Comparison of ENCODE assay signal across 8 cellular contexts in the genomic region with DNA sequence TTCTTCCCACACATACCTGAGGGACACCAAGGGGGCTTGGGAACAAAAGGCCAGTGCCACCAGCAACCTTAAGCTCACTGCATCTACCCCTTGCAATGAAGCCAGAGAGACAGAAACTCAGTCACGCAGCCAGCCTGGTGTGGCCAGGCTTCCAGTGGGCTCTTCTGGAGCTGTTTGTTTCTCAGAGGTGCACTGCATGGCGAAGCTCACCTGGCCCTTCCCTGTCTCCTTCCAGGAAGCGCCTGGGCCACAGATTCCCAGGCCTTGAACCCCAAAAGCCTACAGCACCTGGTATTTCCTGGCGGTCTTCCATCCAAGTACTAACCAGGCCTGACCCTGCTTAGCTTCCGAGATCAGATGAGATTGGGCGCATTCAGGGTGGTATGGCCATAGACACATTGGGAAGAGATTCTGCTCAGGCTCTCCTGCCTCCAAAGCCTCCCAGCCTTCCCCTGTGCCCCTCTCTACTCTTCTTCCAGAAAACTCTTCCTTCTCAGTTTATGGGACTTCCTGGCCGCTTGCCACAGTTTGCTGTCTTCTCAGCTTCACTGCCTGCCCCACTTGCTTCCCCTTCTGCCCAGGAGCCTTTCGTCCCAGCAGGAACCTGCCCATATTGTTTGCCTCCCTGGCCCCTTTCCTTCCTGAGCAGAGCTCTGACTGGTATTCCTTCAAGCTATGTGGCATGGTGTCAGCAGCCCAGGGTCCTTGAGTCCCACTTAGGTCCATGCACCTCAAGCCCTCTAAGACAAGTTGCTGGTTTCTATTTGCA. TPM values are rescaled to one million over a fixed set of nuclear protein-coding genes. Genes with fewer than 3 reads are reported as not detected.
DNase-seq lines count a peak whose midpoint lies in the region; ATAC-seq and TF ChIP-seq lines count a peak whose summit lies in the region.

No MANE protein-coding gene starts in this region.

- ATAC-seq in natural killer cell treated with Interleukin-12 subunit alpha and Interleukin-12 subunit beta and Interleukin-15 and Interleukin-18, amount 100 ng/mL, for 72 hours, result no peak
- ATAC-seq in HG03135 (IDR thresholded peaks at IDR 0.05; ENCODE audit: unreplicated experiment), result no peak
- no peak for ATAC-seq in GM18519 (IDR thresholded peaks at IDR 0.05; ENCODE audit: low FRiP score, unreplicated experiment)

- peak overlapping the region; percentile 86 to 98 (median 96) for H3K4me2 ChIP-seq in BLaER1 treated with 17β-estradiol and CSF1 and Interleukin-3, amounts not matched to agents 10 nM and 100 nM
- H3K4me2 ChIP-seq in Karpas-422 (ENCODE audit: low read depth, low read length, poor library complexity, severe bottlenecking), result peak overlapping the region; percentile 82

- H3K4me3 ChIP-seq in BLaER1 treated with 17β-estradiol and CSF1 and Interleukin-3, amounts not matched to agents 10 nM and 100 nM, result peak overlapping the region; percentile 68 to 86 (median 78)
- peak overlapping the region; percentile 86 for H3K4me3 ChIP-seq in Karpas-422 (ENCODE audit: low read length)

- DNase-seq in Karpas-422 (no peak), chondrocyte (ENCODE audit: low spot score) (no peak), SK-N-DZ (ENCODE audit: low spot score) (no peak), foreskin melanocyte (no peak)
- no peak for DNase-seq in natural killer cell treated with Interleukin-12 subunit alpha and Interleukin-12 subunit beta and Interleukin-15 and Interleukin-18, amount 100 ng/mL, for 72 hours (ENCODE audit: low spot score)

- peak overlapping the region; percentile 78 to 87 (median 85); a peak in 21 of 22 replicates for H3K9ac ChIP-seq in BLaER1 treated with 17β-estradiol and CSF1 and Interleukin-3, amounts not matched to agents 10 nM and 100 nM
- peak overlapping the region; percentile 85 for H3K9ac ChIP-seq in Karpas-422 (ENCODE audit: low read length)

- no peaks in the 10 kb centered on the region for H3K9me3 Mint-ChIP-seq in chondrocyte (ENCODE audit: low read depth)
- no peaks in the 10 kb centered on the region for H3K9me3 Mint-ChIP-seq in natural killer cell treated with Interleukin-12 subunit alpha and Interleukin-12 subunit beta and Interleukin-15 and Interleukin-18, amount 100 ng/mL, for 72 hours

- peaks cover 8 to 39% (median 21%) of the 10 kb centered on the region in 11 experiments; a peak in 17 of 22 replicates for H3K36me3 ChIP-seq in BLaER1 treated with 17β-estradiol and CSF1 and Interleukin-3, amounts not matched to agents 10 nM and 100 nM
- no peaks in the 10 kb centered on the region for H3K36me3 ChIP-seq in Karpas-422 (ENCODE audit: insufficient read depth, low read length)

- no peaks in the 10 kb centered on the region for H3K27me3 Mint-ChIP-seq in chondrocyte (ENCODE audit: low read depth)
- no peaks in the 10 kb centered on the region for H3K27me3 Mint-ChIP-seq in natural killer cell treated with Interleukin-12 subunit alpha and Interleukin-12 subunit beta and Interleukin-15 and Interleukin-18, amount 100 ng/mL, for 72 hours

- H2AFZ ChIP-seq in Karpas-422 (ENCODE audit: low read length), result no peak overlapping the region

- peaks cover 15% of the 10 kb centered on the region for H3K79me2 ChIP-seq in Karpas-422 (ENCODE audit: low read length)

- H3K4me3 Mint-ChIP-seq in chondrocyte (ENCODE audit: unreplicated experiment), result no peak overlapping the region
- peak overlapping the region; percentile 99 for H3K4me3 Mint-ChIP-seq in natural killer cell treated with Interleukin-12 subunit alpha and Interleukin-12 subunit beta and Interleukin-15 and Interleukin-18, amount 100 ng/mL, for 72 hours

- peaks cover 7 to 50% (median 33%) of the 10 kb centered on the region in 11 experiments; a peak in 17 of 22 replicates for H4K20me1 ChIP-seq in BLaER1 treated with 17β-estradiol and CSF1 and Interleukin-3, amounts not matched to agents 10 nM and 100 nM
- 0 out of 2 replicates have a peak, but pooled peaks cover 6% of the 10 kb centered on the region for H4K20me1 ChIP-seq in Karpas-422 (ENCODE audit: insufficient read depth, low read depth, low read length)

- H3K4me1 ChIP-seq in BLaER1 treated with 17β-estradiol and CSF1 and Interleukin-3, amounts not matched to agents 10 nM and 100 nM, result peaks cover 73 to 94% (median 84%) of the 10 kb centered on the region in 10 experiments
- peaks cover 36% of the 10 kb centered on the region for H3K4me1 ChIP-seq in Karpas-422 (ENCODE audit: low read length)

- peaks cover 7% of the 10 kb centered on the region for H3K36me3 Mint-ChIP-seq in chondrocyte (ENCODE audit: low read depth)
- H3K36me3 Mint-ChIP-seq in natural killer cell treated with Interleukin-12 subunit alpha and Interleukin-12 subunit beta and Interleukin-15 and Interleukin-18, amount 100 ng/mL, for 72 hours, result no peaks in the 10 kb centered on the region

- H3K27ac Mint-ChIP-seq in chondrocyte (ENCODE audit: unreplicated experiment), result peak overlapping the region; percentile 97
- peak overlapping the region; percentile 86 to 96 for H3K27ac Mint-ChIP-seq in natural killer cell treated with Interleukin-12 subunit alpha and Interleukin-12 subunit beta and Interleukin-15 and Interleukin-18, amount 100 ng/mL, for 72 hours

- peaks cover 0 to 6% (median 0%) of the 10 kb centered on the region in 11 experiments; a peak in 1 of 22 replicates for H3K9me3 ChIP-seq in BLaER1 treated with 17β-estradiol and CSF1 and Interleukin-3, amounts not matched to agents 10 nM and 100 nM (replicated peaks in 1 of 11)
- no peaks in the 10 kb centered on the region for H3K9me3 ChIP-seq in Karpas-422 (ENCODE audit: low read length)

- peaks cover 31% of the 10 kb centered on the region for H3K4me1 Mint-ChIP-seq in chondrocyte (ENCODE audit: low read depth)
- peaks cover 64 to 72% of the 10 kb centered on the region in 2 donors for H3K4me1 Mint-ChIP-seq in natural killer cell treated with Interleukin-12 subunit alpha and Interleukin-12 subunit beta and Interleukin-15 and Interleukin-18, amount 100 ng/mL, for 72 hours (ENCODE audit: low read depth in 2 of 2)

- no peak for TF ChIP-seq CTCF in chondrocyte (IDR thresholded peaks at IDR 0.05)

- peak overlapping the region in 10 of 11 experiments; percentile 61 to 95 (median 90); a peak in 14 of 22 replicates for H3K27ac ChIP-seq in BLaER1 treated with 17β-estradiol and CSF1 and Interleukin-3, amounts not matched to agents 10 nM and 100 nM
- H3K27ac ChIP-seq in Karpas-422 (ENCODE audit: low read length), result no peak overlapping the region

- H3K9me2 ChIP-seq in Karpas-422 (replicated peaks; ENCODE audit: insufficient read depth, low read length), result no peaks in the 10 kb centered on the region

- no peaks in the 10 kb centered on the region for H3K27me3 ChIP-seq in BLaER1 treated with 17β-estradiol and CSF1 and Interleukin-3, amounts not matched to agents 10 nM and 100 nM
- no peaks in the 10 kb centered on the region for H3K27me3 ChIP-seq in Karpas-422 (ENCODE audit: low read length)

RNA-seq across cellular contexts. Expression of gene CISD3, which starts 1.6 kb away (rescaled TPM):
- total RNA-seq in Karpas-422 (2014; rRNA removed; shearing (Covaris generic); ENCODE audit: low replicate concordance), result 6.8 and 15.2 TPM in 2 replicates
- 17.2 to 18.4 TPM (median 17.9 TPM) in 3 replicates for total RNA-seq in chondrocyte
- total RNA-seq in natural killer cell treated with Interleukin-12 subunit alpha and Interleukin-12 subunit beta and Interleukin-15 and Interleukin-18, amount 100 ng/mL, for 72 hours, result 10 to 100 TPM; 48.3 to 58.7 TPM
- polyA plus RNA-seq in SK-N-DZ (2014; cell fraction: cytosol; rRNA removed), result 4.1 and 5.9 TPM in 2 replicates
- 5.0 TPM in 2 replicates for polyA plus RNA-seq in SK-N-DZ (2014; cell fraction: nucleus; rRNA removed)

RNA-seq across cellular contexts. Expression of gene PCGF2, which starts 16.4 kb away (rescaled TPM):
- 0.15 and 0.58 TPM in 2 replicates for total RNA-seq in Karpas-422 (2014; rRNA removed; shearing (Covaris generic); ENCODE audit: low replicate concordance)
- total RNA-seq in chondrocyte, result 50.7 to 56.1 TPM (median 55.2 TPM) in 3 replicates
- not detected for total RNA-seq in natural killer cell treated with Interleukin-12 subunit alpha and Interleukin-12 subunit beta and Interleukin-15 and Interleukin-18, amount 100 ng/mL, for 72 hours
- polyA plus RNA-seq in SK-N-DZ (2014; cell fraction: cytosol; rRNA removed), result 13.8 and 15.0 TPM in 2 replicates
- polyA plus RNA-seq in SK-N-DZ (2014; cell fraction: nucleus; rRNA removed), result 16.6 and 33.3 TPM in 2 replicates

RNA-seq across cellular contexts. Expression of gene PSMB3, which starts 20.8 kb away (rescaled TPM):
- total RNA-seq in Karpas-422 (2014; rRNA removed; shearing (Covaris generic); ENCODE audit: low replicate concordance), result 243 and 277 TPM in 2 replicates
- total RNA-seq in chondrocyte, result 118 to 156 TPM (median 120 TPM) in 3 replicates
- total RNA-seq in natural killer cell treated with Interleukin-12 subunit alpha and Interleukin-12 subunit beta and Interleukin-15 and Interleukin-18, amount 100 ng/mL, for 72 hours, result 100 to 1,000 TPM; 288 to 306 TPM
- 569 and 605 TPM in 2 replicates for polyA plus RNA-seq in SK-N-DZ (2014; cell fraction: cytosol; rRNA removed)
- polyA plus RNA-seq in SK-N-DZ (2014; cell fraction: nucleus; rRNA removed), result 236 and 352 TPM in 2 replicates

RNA-seq across cellular contexts. Expression of gene MLLT6, which starts 26.6 kb away (rescaled TPM):
- 72.4 and 119 TPM in 2 replicates for total RNA-seq in Karpas-422 (2014; rRNA removed; shearing (Covaris generic); ENCODE audit: low replicate concordance)
- total RNA-seq in chondrocyte, result 44.9 to 64.2 TPM (median 50.0 TPM) in 3 replicates
- 100 to 1,000 TPM; 319 to 324 TPM for total RNA-seq in natural killer cell treated with Interleukin-12 subunit alpha and Interleukin-12 subunit beta and Interleukin-15 and Interleukin-18, amount 100 ng/mL, for 72 hours
- 24.7 and 25.6 TPM in 2 replicates for polyA plus RNA-seq in SK-N-DZ (2014; cell fraction: cytosol; rRNA removed)
- polyA plus RNA-seq in SK-N-DZ (2014; cell fraction: nucleus; rRNA removed), result 88.4 and 109 TPM in 2 replicates

RNA-seq across cellular contexts. Expression of gene EPOP, which starts 57.0 kb away (rescaled TPM):
- total RNA-seq in Karpas-422 (2014; rRNA removed; shearing (Covaris generic); ENCODE audit: low replicate concordance), result 7.6 and 19.9 TPM in 2 replicates
- total RNA-seq in chondrocyte, result 1.2 to 3.4 TPM (median 2.8 TPM) in 3 replicates
- 10 to 100 TPM; 20.5 to 41.0 TPM for total RNA-seq in natural killer cell treated with Interleukin-12 subunit alpha and Interleukin-12 subunit beta and Interleukin-15 and Interleukin-18, amount 100 ng/mL, for 72 hours
- 9.4 and 13.4 TPM in 2 replicates for polyA plus RNA-seq in SK-N-DZ (2014; cell fraction: cytosol; rRNA removed)
- polyA plus RNA-seq in SK-N-DZ (2014; cell fraction: nucleus; rRNA removed), result 5.7 and 9.4 TPM in 2 replicates

Comparison
In these comparisons a context has a peak if more than half of its experiments do, and no peak if none do; other contexts are left out.
1. RNA of gene PCGF2, which starts 16.4 kb away (total RNA-seq): 50.7 to 56.1 TPM in chondrocyte; 0.15 to 0.58 TPM in Karpas-422 and not detected in natural killer cell treated with Interleukin-12 subunit alpha and Interleukin-12 subunit beta and Interleukin-15 and Interleukin-18, amount 100 ng/mL, for 72 hours; every median in the first group is over 10 times any median in the second.